In genomic region chr2:5729426-5729825, GRCh38 we compare ENCODE assay signal across 1 cellular context.
TF ChIP-seq lines count a peak whose summit lies in the region.

No MANE protein-coding gene starts in this region.

TF ChIP-seq in H1, 55 proteins besides CTCF, POLR2A, EP300 and RAD21:
- TF ChIP-seq KDM1A (IDR thresholded peaks at IDR 0.05; ENCODE audit: borderline replicate concordance, low read length) (no peak), SUZ12 (IDR thresholded peaks at IDR 0.05; ENCODE audit: low read length) (no peak), YY1 (IDR thresholded peaks at IDR 0.05; ENCODE audit: low read depth, low read length) (no peak), NRF1 (IDR thresholded peaks at IDR 0.05; ENCODE audit: low read depth, low read length) (no peak), CBX8 (IDR thresholded peaks at IDR 0.05; ENCODE audit: borderline replicate concordance, low read depth, low read length) (no peak), CREB1 (IDR thresholded peaks at IDR 0.05) (no peak), SRF (IDR thresholded peaks at IDR 0.05; ENCODE audit: low read depth, low read length) (no peak), EGR1 (IDR thresholded peaks at IDR 0.05; ENCODE audit: borderline replicate concordance, low read depth, low read length) (no peak), EZH2 (IDR thresholded peaks at IDR 0.05; ENCODE audit: low read depth, low read length, severe bottlenecking) (no peak), ASH2L (IDR thresholded peaks at IDR 0.05; ENCODE audit: low read length) (no peak), TBP (IDR thresholded peaks at IDR 0.05; ENCODE audit: low read depth, low read length) (no peak), MAFK (IDR thresholded peaks at IDR 0.05; ENCODE audit: low read depth, low read length) (no peak), GABPA (IDR thresholded peaks at IDR 0.05; ENCODE audit: borderline replicate concordance, insufficient read depth, low read length) (no peak), SP2 (IDR thresholded peaks at IDR 0.05; ENCODE audit: low read length) (no peak), ATF3 (IDR thresholded peaks at IDR 0.05; ENCODE audit: insufficient read depth, low read depth, low read length) (no peak), FOSL1 (IDR thresholded peaks at IDR 0.05; ENCODE audit: insufficient read depth, low read depth, low read length) (no peak), ZNF274 (IDR thresholded peaks at IDR 0.05; ENCODE audit: borderline replicate concordance, extremely low read depth, low read length) (no peak), RXRA (IDR thresholded peaks at IDR 0.05; ENCODE audit: insufficient read depth, low read depth, low read length) (no peak), TCF12 (IDR thresholded peaks at IDR 0.05; ENCODE audit: low read depth, low read length) (no peak)
- TF ChIP-seq, protein P1, sequence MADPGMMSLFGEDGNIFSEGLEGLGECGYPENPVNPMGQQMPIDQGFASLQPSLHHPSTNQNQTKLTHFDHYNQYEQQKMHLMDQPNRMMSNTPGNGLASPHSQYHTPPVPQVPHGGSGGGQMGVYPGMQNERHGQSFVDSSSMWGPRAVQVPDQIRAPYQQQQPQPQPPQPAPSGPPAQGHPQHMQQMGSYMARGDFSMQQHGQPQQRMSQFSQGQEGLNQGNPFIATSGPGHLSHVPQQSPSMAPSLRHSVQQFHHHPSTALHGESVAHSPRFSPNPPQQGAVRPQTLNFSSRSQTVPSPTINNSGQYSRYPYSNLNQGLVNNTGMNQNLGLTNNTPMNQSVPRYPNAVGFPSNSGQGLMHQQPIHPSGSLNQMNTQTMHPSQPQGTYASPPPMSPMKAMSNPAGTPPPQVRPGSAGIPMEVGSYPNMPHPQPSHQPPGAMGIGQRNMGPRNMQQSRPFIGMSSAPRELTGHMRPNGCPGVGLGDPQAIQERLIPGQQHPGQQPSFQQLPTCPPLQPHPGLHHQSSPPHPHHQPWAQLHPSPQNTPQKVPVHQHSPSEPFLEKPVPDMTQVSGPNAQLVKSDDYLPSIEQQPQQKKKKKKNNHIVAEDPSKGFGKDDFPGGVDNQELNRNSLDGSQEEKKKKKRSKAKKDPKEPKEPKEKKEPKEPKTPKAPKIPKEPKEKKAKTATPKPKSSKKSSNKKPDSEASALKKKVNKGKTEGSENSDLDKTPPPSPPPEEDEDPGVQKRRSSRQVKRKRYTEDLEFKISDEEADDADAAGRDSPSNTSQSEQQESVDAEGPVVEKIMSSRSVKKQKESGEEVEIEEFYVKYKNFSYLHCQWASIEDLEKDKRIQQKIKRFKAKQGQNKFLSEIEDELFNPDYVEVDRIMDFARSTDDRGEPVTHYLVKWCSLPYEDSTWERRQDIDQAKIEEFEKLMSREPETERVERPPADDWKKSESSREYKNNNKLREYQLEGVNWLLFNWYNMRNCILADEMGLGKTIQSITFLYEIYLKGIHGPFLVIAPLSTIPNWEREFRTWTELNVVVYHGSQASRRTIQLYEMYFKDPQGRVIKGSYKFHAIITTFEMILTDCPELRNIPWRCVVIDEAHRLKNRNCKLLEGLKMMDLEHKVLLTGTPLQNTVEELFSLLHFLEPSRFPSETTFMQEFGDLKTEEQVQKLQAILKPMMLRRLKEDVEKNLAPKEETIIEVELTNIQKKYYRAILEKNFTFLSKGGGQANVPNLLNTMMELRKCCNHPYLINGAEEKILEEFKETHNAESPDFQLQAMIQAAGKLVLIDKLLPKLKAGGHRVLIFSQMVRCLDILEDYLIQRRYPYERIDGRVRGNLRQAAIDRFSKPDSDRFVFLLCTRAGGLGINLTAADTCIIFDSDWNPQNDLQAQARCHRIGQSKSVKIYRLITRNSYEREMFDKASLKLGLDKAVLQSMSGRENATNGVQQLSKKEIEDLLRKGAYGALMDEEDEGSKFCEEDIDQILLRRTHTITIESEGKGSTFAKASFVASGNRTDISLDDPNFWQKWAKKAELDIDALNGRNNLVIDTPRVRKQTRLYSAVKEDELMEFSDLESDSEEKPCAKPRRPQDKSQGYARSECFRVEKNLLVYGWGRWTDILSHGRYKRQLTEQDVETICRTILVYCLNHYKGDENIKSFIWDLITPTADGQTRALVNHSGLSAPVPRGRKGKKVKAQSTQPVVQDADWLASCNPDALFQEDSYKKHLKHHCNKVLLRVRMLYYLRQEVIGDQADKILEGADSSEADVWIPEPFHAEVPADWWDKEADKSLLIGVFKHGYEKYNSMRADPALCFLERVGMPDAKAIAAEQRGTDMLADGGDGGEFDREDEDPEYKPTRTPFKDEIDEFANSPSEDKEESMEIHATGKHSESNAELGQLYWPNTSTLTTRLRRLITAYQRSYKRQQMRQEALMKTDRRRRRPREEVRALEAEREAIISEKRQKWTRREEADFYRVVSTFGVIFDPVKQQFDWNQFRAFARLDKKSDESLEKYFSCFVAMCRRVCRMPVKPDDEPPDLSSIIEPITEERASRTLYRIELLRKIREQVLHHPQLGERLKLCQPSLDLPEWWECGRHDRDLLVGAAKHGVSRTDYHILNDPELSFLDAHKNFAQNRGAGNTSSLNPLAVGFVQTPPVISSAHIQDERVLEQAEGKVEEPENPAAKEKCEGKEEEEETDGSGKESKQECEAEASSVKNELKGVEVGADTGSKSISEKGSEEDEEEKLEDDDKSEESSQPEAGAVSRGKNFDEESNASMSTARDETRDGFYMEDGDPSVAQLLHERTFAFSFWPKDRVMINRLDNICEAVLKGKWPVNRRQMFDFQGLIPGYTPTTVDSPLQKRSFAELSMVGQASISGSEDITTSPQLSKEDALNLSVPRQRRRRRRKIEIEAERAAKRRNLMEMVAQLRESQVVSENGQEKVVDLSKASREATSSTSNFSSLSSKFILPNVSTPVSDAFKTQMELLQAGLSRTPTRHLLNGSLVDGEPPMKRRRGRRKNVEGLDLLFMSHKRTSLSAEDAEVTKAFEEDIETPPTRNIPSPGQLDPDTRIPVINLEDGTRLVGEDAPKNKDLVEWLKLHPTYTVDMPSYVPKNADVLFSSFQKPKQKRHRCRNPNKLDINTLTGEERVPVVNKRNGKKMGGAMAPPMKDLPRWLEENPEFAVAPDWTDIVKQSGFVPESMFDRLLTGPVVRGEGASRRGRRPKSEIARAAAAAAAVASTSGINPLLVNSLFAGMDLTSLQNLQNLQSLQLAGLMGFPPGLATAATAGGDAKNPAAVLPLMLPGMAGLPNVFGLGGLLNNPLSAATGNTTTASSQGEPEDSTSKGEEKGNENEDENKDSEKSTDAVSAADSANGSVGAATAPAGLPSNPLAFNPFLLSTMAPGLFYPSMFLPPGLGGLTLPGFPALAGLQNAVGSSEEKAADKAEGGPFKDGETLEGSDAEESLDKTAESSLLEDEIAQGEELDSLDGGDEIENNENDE (IDR thresholded peaks at IDR 0.05; ENCODE audit: insufficient replicate concordance, low read length) = no peak
